In genomic region chr5:83494666-83495065, GRCh38 we compare ENCODE assay signal across 18 cellular contexts. TPM values are rescaled to one million over a fixed set of nuclear protein-coding genes. Genes with fewer than 3 reads are reported as not detected.
A peak's percentile ranks its signal among the peaks of the same experiment; 100 is the strongest.
DNase-seq lines count a peak whose midpoint lies in the region; ATAC-seq and TF ChIP-seq lines count a peak whose summit lies in the region.
"Had no signal": no experiment of that assay in that cellular context is flagged by ENCODE, and none has a peak within 500 bp of the region (broad histone marks: within the 10 kb centered on the region; RNA-seq: fewer than 3 reads in every experiment).

No MANE protein-coding gene starts in this region.

- H3K4me3 ChIP-seq in HUES6 (ENCODE audit: low read depth, low read length) (no peak overlapping the region), mesenchymal stem cell (ENCODE audit: insufficient read depth in 1 of 2, low read depth in 1 of 2, low read length in 2 of 2) (no peak overlapping the region)
- H3K4me3 ChIP-seq: BLaER1, SJCRH30 had no signal

- H3K36me3 ChIP-seq in HUES6 (ENCODE audit: control insufficient read depth, insufficient read depth, low read length) (peaks cover 97% of the 10 kb centered on the region), mesenchymal stem cell (ENCODE audit: control insufficient read depth in 1 of 2, insufficient read depth in 2 of 2, low read depth in 1 of 2, low read length in 2 of 2) (peaks cover 18 to 100% of the 10 kb centered on the region in 2 experiments)
- H3K36me3 ChIP-seq: BLaER1 had no signal

- no peak overlapping the region for H2AFZ ChIP-seq in mesenchymal stem cell (ENCODE audit: low read depth, low read length)

- H3K4ac ChIP-seq in mesenchymal stem cell (ENCODE audit: low read depth in 1 of 2, low read length in 2 of 2), result no peak overlapping the region

- H3K27ac ChIP-seq in HUES6 (ENCODE audit: low read depth, low read length) (peak overlapping the region; percentile 31; the same call in 1 of the 2 replicates), VCaP (peak overlapping the region; percentile 41), mesenchymal stem cell (ENCODE audit: low read length, poor library complexity, severe bottlenecking) (no peak overlapping the region)
- H3K27ac ChIP-seq: 22Rv1, BLaER1, SJCRH30 had no signal

- peak overlapping the region; percentile 1 for H2BK120ac ChIP-seq in mesenchymal stem cell (ENCODE audit: low read depth, low read length)

- no peak overlapping the region for H4K91ac ChIP-seq in mesenchymal stem cell (ENCODE audit: low read length)

- H3K4me1 ChIP-seq in HUES6 (ENCODE audit: control insufficient read depth, insufficient read depth, low read length), result peaks cover 35% of the 10 kb centered on the region
- peaks cover 2% of the 10 kb centered on the region for H3K4me1 ChIP-seq in mesenchymal stem cell (ENCODE audit: control insufficient read depth, insufficient read depth, low read depth, low read length)
- H3K4me1 ChIP-seq: BLaER1, SJCRH30 had no signal

- H3K9ac ChIP-seq in HUES6 (ENCODE audit: low read length) (no peak overlapping the region), mesenchymal stem cell (ENCODE audit: low read length) (no peak overlapping the region)
- H3K9ac ChIP-seq: BLaER1 had no signal

- WGBS in mesenchymal stem cell, result 89% methylated on average over 2 of the region's 4 CpGs

- H2BK12ac ChIP-seq in mesenchymal stem cell (ENCODE audit: low read length in 2 of 2), result peak overlapping the region; percentile 8 to 75

- no peak overlapping the region for H3K4me2 ChIP-seq in mesenchymal stem cell (ENCODE audit: low read length, poor library complexity, severe bottlenecking)
- H3K4me2 ChIP-seq: BLaER1 had no signal

- H3K27me3 ChIP-seq in HUES6 (ENCODE audit: control insufficient read depth, insufficient read depth, low read length) (no peaks in the 10 kb centered on the region), mesenchymal stem cell (ENCODE audit: control insufficient read depth in 1 of 2, insufficient read depth in 1 of 2, low read length in 2 of 2) (no peaks in the 10 kb centered on the region)
- H3K27me3 ChIP-seq: BLaER1, SJCRH30 had no signal

- DNase-seq in DMS53 (lab: John Stamatoyannopoulos, UW) (peak; percentile 12), DMS53 treated with DMSO at 0.1 percent for 48 hours (lab: John Stamatoyannopoulos, UW; ENCODE audit: unreplicated experiment) (no peak), mesenchymal stem cell (no peak), mesenteric fat pad (ENCODE audit: low spot score) (no peak)
- DNase-seq: DMS153, KG1, NCI-H1417, NCI-H1930, NCI-H2171, NCI-H774, SJCRH30 had no signal

- peak overlapping the region; percentile 13 to 37 for H3K18ac ChIP-seq in mesenchymal stem cell (ENCODE audit: low read depth in 1 of 2, low read length in 2 of 2)

- H2BK15ac ChIP-seq in mesenchymal stem cell (ENCODE audit: low read depth, poor library complexity, severe bottlenecking), result no peak overlapping the region

- H3K23ac ChIP-seq in mesenchymal stem cell (ENCODE audit: low read length in 2 of 2), result no peak overlapping the region

- ATAC-seq in GM18870 (IDR thresholded peaks at IDR 0.05; ENCODE audit: unreplicated experiment) (no peak), HG03457 (IDR thresholded peaks at IDR 0.05; ENCODE audit: unreplicated experiment) (no peak)
- ATAC-seq: HCT116 had no signal

- no peak overlapping the region for H3K14ac ChIP-seq in mesenchymal stem cell (ENCODE audit: low read length in 2 of 2)

- H2BK5ac ChIP-seq in mesenchymal stem cell (ENCODE audit: low read depth, low read length, poor library complexity, severe bottlenecking), result no peak overlapping the region

- H2AK5ac ChIP-seq in mesenchymal stem cell (ENCODE audit: low read length, severe bottlenecking), result no peak overlapping the region

- H3K9me3 ChIP-seq in HUES6 (ENCODE audit: control insufficient read depth, insufficient read depth, low read depth, low read length) (no peaks in the 10 kb centered on the region), mesenchymal stem cell (ENCODE audit: control insufficient read depth, low read length) (no peaks in the 10 kb centered on the region)
- H3K9me3 ChIP-seq: BLaER1, SJCRH30 had no signal

- peak overlapping the region; percentile 66 for H4K8ac ChIP-seq in mesenchymal stem cell (ENCODE audit: low read length)

- no peak for TF ChIP-seq CTCF in VCaP (conservative IDR thresholded peaks at IDR 0.05)

- peaks cover 25% of the 10 kb centered on the region for H3K79me1 ChIP-seq in mesenchymal stem cell (replicated peaks; ENCODE audit: low read length, poor library complexity, severe bottlenecking)

RNA-seq across cellular contexts. Expression of gene VCAN, which starts 23.1 kb away (rescaled TPM):
- polyA plus RNA-seq in mesenchymal stem cell (2013, experiment 1 of 2), result 102 TPM
- polyA plus RNA-seq in mesenchymal stem cell (2013, experiment 2 of 2), result 96.6 TPM
- 224 TPM for total RNA-seq in mesenteric fat pad
